Comparison of ENCODE assay signal across 8 cellular contexts in genomic region chr1:8903908-8904650, GRCh38. TPM values are rescaled to one million over a fixed set of nuclear protein-coding genes. Genes with fewer than 3 reads are reported as not detected.
DNase-seq lines count a peak whose midpoint lies in the region; ATAC-seq and TF ChIP-seq lines count a peak whose summit lies in the region.

No MANE protein-coding gene starts in this region.

- H3K27ac ChIP-seq in smooth muscle cell (ENCODE audit: low read depth) (peak overlapping the region; percentile 39), endodermal cell (ENCODE audit: low read depth, low read length) (no peak overlapping the region)

- H3K4me1 ChIP-seq in smooth muscle cell (ENCODE audit: low read depth) (peaks cover 23% of the 10 kb centered on the region), endodermal cell (ENCODE audit: control insufficient read depth, insufficient read depth, low read length) (peaks cover 9% of the 10 kb centered on the region)

- no peak overlapping the region for H2AFZ ChIP-seq in smooth muscle cell (ENCODE audit: low read depth)

- ATAC-seq in HG02759 (IDR thresholded peaks at IDR 0.05; ENCODE audit: unreplicated experiment), result no peak

- no peak for TF ChIP-seq CTCF in smooth muscle cell (IDR thresholded peaks at IDR 0.05; ENCODE audit: borderline replicate concordance, insufficient read depth, poor library complexity, severe bottlenecking)
- no peak for TF ChIP-seq CTCF in endodermal cell (conservative IDR thresholded peaks at IDR 0.05)

- H3K4me1 Mint-ChIP-seq in endodermal cell, result peaks cover 22% of the 10 kb centered on the region

- H3K27me3 ChIP-seq in smooth muscle cell (ENCODE audit: low read depth) (no peaks in the 10 kb centered on the region), endodermal cell (ENCODE audit: control insufficient read depth, insufficient read depth, low read length, poor library complexity, severe bottlenecking) (no peaks in the 10 kb centered on the region)

- H3K36me3 Mint-ChIP-seq in endodermal cell (ENCODE audit: low read depth), result no peaks in the 10 kb centered on the region

- H4K20me1 ChIP-seq in smooth muscle cell (ENCODE audit: low read depth), result no peaks in the 10 kb centered on the region

- 55% methylated on average over 6 of the region's 6 CpGs for WGBS in smooth muscle cell (ENCODE audit: low lambda C conversion rate)
- 91 to 93% methylated on average over 3 to 6 of the region's 6 CpGs for WGBS in endodermal cell (ENCODE audit: insufficient coverage in 1 of 2, insufficient read length in 1 of 2), 2 experiments

- no peak overlapping the region for H3K9ac ChIP-seq in smooth muscle cell (ENCODE audit: low read depth)
- no peak overlapping the region for H3K9ac ChIP-seq in endodermal cell (ENCODE audit: extremely low read depth, low read length, poor library complexity, severe bottlenecking)

- peak; percentile 75 for DNase-seq in HK-2 (ENCODE audit: unreplicated experiment)
- peak; percentile 73 for DNase-seq in SW480 (ENCODE audit: low spot score)
- peak; percentile 76 for DNase-seq in glomerular endothelial cell (ENCODE audit: extremely low read depth, low read depth, low spot score)
- DNase-seq in smooth muscle cell (lab: John Stamatoyannopoulos, UW; ENCODE audit: unreplicated experiment), result no peak
- no peak for DNase-seq in endodermal cell
- DNase-seq in stimulated activated CD4-positive, alpha-beta T cell treated with anti-CD3 and anti-CD28 coated beads, Interleukin-15, amount 100 ng/mL, for 24 hours, result no peak
- DNase-seq in NCI-H2029 (lab: John Stamatoyannopoulos, UW), result no peak

- H3K9me3 ChIP-seq in smooth muscle cell (replicated peaks; ENCODE audit: low read depth) (no peaks in the 10 kb centered on the region), endodermal cell (ENCODE audit: control insufficient read depth, low read length) (no peaks in the 10 kb centered on the region)

- H3K4me3 ChIP-seq in smooth muscle cell, result no peak overlapping the region
- no peak overlapping the region for H3K4me3 ChIP-seq in endodermal cell (ENCODE audit: low read length)

- H3K27me3 Mint-ChIP-seq in endodermal cell (ENCODE audit: insufficient read depth), result no peaks in the 10 kb centered on the region

- H3K27ac Mint-ChIP-seq in endodermal cell, result no peak overlapping the region

- peak overlapping the region; percentile 43 for H3K4me2 ChIP-seq in smooth muscle cell

- H3K79me2 ChIP-seq in smooth muscle cell (ENCODE audit: low read depth), result no peaks in the 10 kb centered on the region

- no peak overlapping the region for H3K4me3 Mint-ChIP-seq in endodermal cell

- peaks cover 31% of the 10 kb centered on the region for H3F3A ChIP-seq in smooth muscle cell (ENCODE audit: low read depth)

- peaks cover 4% of the 10 kb centered on the region for H3K9me3 Mint-ChIP-seq in endodermal cell

- H3K36me3 ChIP-seq in smooth muscle cell (ENCODE audit: low read depth) (no peaks in the 10 kb centered on the region), endodermal cell (ENCODE audit: control insufficient read depth, insufficient read depth, low read length) (no peaks in the 10 kb centered on the region)

RNA-seq across cellular contexts. Expression of gene ENO1, which starts 25.6 kb away (rescaled TPM):
- 1,108 and 1,420 TPM in 2 replicates for total RNA-seq in glomerular endothelial cell
- total RNA-seq in smooth muscle cell, result 1,276 and 1,376 TPM in 2 replicates
- 2,156 and 2,235 TPM in 2 replicates for polyA plus RNA-seq in smooth muscle cell
- total RNA-seq in endodermal cell, result 1,000 to 10,000 TPM; 1,263 to 1,351 TPM
- 1,848 TPM for polyA plus RNA-seq in endodermal cell (2013, experiment 1 of 2)
- 1,827 TPM for polyA plus RNA-seq in endodermal cell (2013, experiment 2 of 2)

RNA-seq across cellular contexts. Expression of gene CA6, which starts 41.6 kb away (rescaled TPM):
- total RNA-seq in glomerular endothelial cell (not detected in 2 replicates), smooth muscle cell (not detected in 2 replicates), endodermal cell (not detected)
- polyA plus RNA-seq in smooth muscle cell, result not detected in 2 replicates
- polyA plus RNA-seq in endodermal cell (2013, experiment 1 of 2), result not detected
- not detected for polyA plus RNA-seq in endodermal cell (2013, experiment 2 of 2)

Comparison
In these comparisons a context has a peak if more than half of its experiments do, and no peak if none do; other contexts are left out.
1. DNase-seq: peak in HK-2 (single experiment), SW480 (single experiment) and glomerular endothelial cell (single experiment); none in smooth muscle cell (single experiment), endodermal cell (single experiment), stimulated activated CD4-positive, alpha-beta T cell treated with anti-CD3 and anti-CD28 coated beads, Interleukin-15, amount 100 ng/mL, for 24 hours (single experiment) and NCI-H2029 (single experiment).